In genomic region chr11:46979358-46979757, GRCh38 we compare ENCODE assay signal across 23 cellular contexts. TPM values are rescaled to one million over a fixed set of nuclear protein-coding genes. Genes with fewer than 3 reads are reported as not detected.
DNase-seq lines count a peak whose midpoint lies in the region; ATAC-seq and TF ChIP-seq lines count a peak whose summit lies in the region.
"Had no signal": no experiment of that assay in that cellular context is flagged by ENCODE, and none has a peak within 500 bp of the region (broad histone marks: within the 10 kb centered on the region; RNA-seq: fewer than 3 reads in every experiment).

No MANE protein-coding gene starts in this region.

- no peak overlapping the region for H3K4me3 Mint-ChIP-seq in endothelial cell (ENCODE audit: unreplicated experiment)
- H3K4me3 Mint-ChIP-seq: CD14-positive monocyte; CD4-positive, alpha-beta memory T cell; CD4-positive, CD25-positive, alpha-beta regulatory T cell had no signal

- H3K36me3 ChIP-seq in left lung: no peaks in the 10 kb centered on the region
- H3K36me3 ChIP-seq in lower lobe of right lung: no peaks in the 10 kb centered on the region
- H3K36me3 ChIP-seq in upper lobe of right lung: no peaks in the 10 kb centered on the region
- H3K36me3 ChIP-seq: BE2C had no signal

- H3K36me3 Mint-ChIP-seq in endothelial cell (ENCODE audit: low read depth, unreplicated experiment): no peaks in the 10 kb centered on the region
- H3K36me3 Mint-ChIP-seq: CD14-positive monocyte; CD4-positive, alpha-beta memory T cell had no signal

- no peaks in the 10 kb centered on the region for H3K27me3 Mint-ChIP-seq in endothelial cell (ENCODE audit: unreplicated experiment)
- H3K27me3 Mint-ChIP-seq: CD4-positive, alpha-beta memory T cell; CD8-positive, alpha-beta memory T cell had no signal

- intact Hi-C loops in left lung (cut with DNase I) (no loop called here), lower lobe of right lung (cut with DNase I) (no loop called here), upper lobe of right lung (cut with DNase I) (no loop called here)

- TF ChIP-seq CTCF in left lung (IDR thresholded peaks at IDR 0.05) (no peak), lower lobe of right lung (IDR thresholded peaks at IDR 0.05) (no peak), upper lobe of right lung (IDR thresholded peaks at IDR 0.05) (no peak), endothelial cell (IDR thresholded peaks at IDR 0.05; ENCODE audit: unreplicated experiment) (no peak)

- no peak overlapping the region for H3K27ac Mint-ChIP-seq in endothelial cell (ENCODE audit: unreplicated experiment)
- H3K27ac Mint-ChIP-seq: CD14-positive monocyte; CD4-positive, alpha-beta memory T cell; CD4-positive, CD25-positive, alpha-beta regulatory T cell; CD8-positive, alpha-beta memory T cell had no signal

- H3K27me3 ChIP-seq in left lung (no peaks in the 10 kb centered on the region), lower lobe of right lung (ENCODE audit: low read depth) (no peaks in the 10 kb centered on the region), upper lobe of right lung (no peaks in the 10 kb centered on the region)
- H3K27me3 ChIP-seq: BE2C, BLaER1 had no signal

- H3K9me3 Mint-ChIP-seq in endothelial cell (ENCODE audit: unreplicated experiment): no peaks in the 10 kb centered on the region
- H3K9me3 Mint-ChIP-seq: CD4-positive, alpha-beta memory T cell; CD4-positive, CD25-positive, alpha-beta regulatory T cell; CD8-positive, alpha-beta memory T cell had no signal

- peak; percentile 72 for ATAC-seq in left lung
- ATAC-seq in lower lobe of right lung: peak; percentile 68 to 72
- peak; percentile 59 for ATAC-seq in upper lobe of right lung
- no peak for ATAC-seq in HG02588 (IDR thresholded peaks at IDR 0.05; ENCODE audit: unreplicated experiment)
- ATAC-seq: GM12878 had no signal

- peaks cover 10% of the 10 kb centered on the region for H3K4me1 Mint-ChIP-seq in endothelial cell (ENCODE audit: unreplicated experiment)

- H3K4me3 ChIP-seq in left lung (no peak overlapping the region), lower lobe of right lung (no peak overlapping the region), upper lobe of right lung (no peak overlapping the region)
- H3K4me3 ChIP-seq: BLaER1, GM12878 had no signal

- DNase-seq in left lung (no peak), lower lobe of right lung (no peak), upper lobe of right lung (no peak), endothelial cell (ENCODE audit: low spot score) (no peak)
- DNase-seq: 8988T; ACHN; BE2C; C1 segment of cervical spinal cord; CD4-positive, alpha-beta memory T cell; CD4-positive, CD25-positive, alpha-beta regulatory T cell; CD8-positive, alpha-beta memory T cell; COR-L47; DMS 273 treated with DMSO at 0.1 percent for 48 hours; DMS153; DMS53; DMS79; DND-41; EL; GDM1 had no signal

- H3K27ac ChIP-seq in left lung (no peak overlapping the region), lower lobe of right lung (no peak overlapping the region), upper lobe of right lung (no peak overlapping the region)
- H3K27ac ChIP-seq: BLaER1 had no signal

- H3K4me1 ChIP-seq in left lung (peaks cover 0 to 10% of the 10 kb centered on the region in 2 donors), lower lobe of right lung (peaks cover 3% of the 10 kb centered on the region), upper lobe of right lung (no peaks in the 10 kb centered on the region)
- H3K4me1 ChIP-seq: BE2C, BLaER1 had no signal

- H3K9me3 ChIP-seq in left lung: no peaks in the 10 kb centered on the region
- no peaks in the 10 kb centered on the region for H3K9me3 ChIP-seq in lower lobe of right lung
- no peaks in the 10 kb centered on the region for H3K9me3 ChIP-seq in upper lobe of right lung
- H3K9me3 ChIP-seq: BE2C, BLaER1 had no signal

RNA-seq across cellular contexts. Expression of gene CSTPP1, which starts 42.8 kb away (rescaled TPM):
- total RNA-seq in left lung (10 to 100 TPM; 28.7 to 36.4 TPM), lower lobe of right lung (32.8 TPM), upper lobe of right lung (26.2 TPM), endothelial cell (ENCODE audit: unreplicated experiment) (30.0 TPM)
